ENCODE assay signal across 8 cellular contexts in genomic region chr17:61736438-61736837, GRCh38.
"Had no signal": no experiment of that assay in that cellular context is flagged by ENCODE, and none has a peak within 500 bp of the region (broad histone marks: within the 10 kb centered on the region; RNA-seq: fewer than 3 reads in every experiment).

No MANE protein-coding gene starts in this region.

- DNase-seq: GM23248, GOT3, H7, HFFc6, KBM-7 had no signal

- H3K4me3 ChIP-seq: GM23248, HAP-1 had no signal

- FAIRE-seq: HepG2 had no signal

- H3K27ac ChIP-seq: GM23248, HL-60 had no signal

- H3K9me3 ChIP-seq: HAP-1 had no signal
